Comparison of ENCODE assay signal across 27 cellular contexts in genomic region chr5:153707626-153708025, GRCh38.
"Had no signal": no experiment of that assay in that cellular context is flagged by ENCODE, and none has a peak within 500 bp of the region (broad histone marks: within the 10 kb centered on the region; RNA-seq: fewer than 3 reads in every experiment).

No MANE protein-coding gene starts in this region.

- H3K27me3 Mint-ChIP-seq: dendritic cell treated with granulocyte-macrophage colony-stimulating factor and Interleukin-4, amounts not matched to agents 40 ng/mL and 50 ng/mL, for 4 days had no signal

- H3K9me3 Mint-ChIP-seq: dendritic cell treated with granulocyte-macrophage colony-stimulating factor and Interleukin-4, amounts not matched to agents 40 ng/mL and 50 ng/mL, for 4 days; endodermal cell had no signal

- H3K27ac ChIP-seq: colonic mucosa, coronary artery, epithelial cell of prostate, esophagus squamous epithelium, foreskin keratinocyte, gastrocnemius medialis, gastroesophageal sphincter, heart left ventricle, heart right ventricle had no signal

- H3K4me1 ChIP-seq: colonic mucosa, esophagus squamous epithelium, foreskin keratinocyte, gastrocnemius medialis, gastroesophageal sphincter, heart left ventricle, heart right ventricle had no signal

- DNase-seq: colonic mucosa; cortex of kidney; dermis blood vessel endothelial cell; effector CD4-positive, alpha-beta T cell; effector CD8-positive, alpha-beta T cell; effector memory CD4-positive, alpha-beta T cell; endodermal cell; erythroblast; esophagus squamous epithelium; foreskin fibroblast; foreskin keratinocyte; foreskin melanocyte; gastrocnemius medialis; glutamatergic neuron; head of caudate nucleus; heart left ventricle; heart right ventricle had no signal

- H3K9me3 ChIP-seq: colonic mucosa, esophagus squamous epithelium, gastrocnemius medialis, gastroesophageal sphincter, heart left ventricle, heart right ventricle had no signal

- H3K4me1 Mint-ChIP-seq: endodermal cell had no signal

- H3K27ac Mint-ChIP-seq: dendritic cell treated with granulocyte-macrophage colony-stimulating factor and Interleukin-4, amounts not matched to agents 40 ng/mL and 50 ng/mL, for 4 days; endodermal cell had no signal

- ATAC-seq: esophagus mucosa, foreskin keratinocyte, gastrocnemius medialis, gastroesophageal sphincter, heart left ventricle, heart right ventricle had no signal

- H3K4me3 ChIP-seq: colonic mucosa, coronary artery, dorsolateral prefrontal cortex, esophagus squamous epithelium, gastrocnemius medialis, gastroesophageal sphincter, heart left ventricle, heart right ventricle had no signal

- H3K36me3 ChIP-seq: colonic mucosa, esophagus squamous epithelium, gastrocnemius medialis, gastroesophageal sphincter, heart left ventricle, heart right ventricle had no signal

- H3K4me3 Mint-ChIP-seq: dendritic cell treated with granulocyte-macrophage colony-stimulating factor and Interleukin-4, amounts not matched to agents 40 ng/mL and 50 ng/mL, for 4 days; endodermal cell had no signal

- FAIRE-seq: colon, endometrium, endothelial cell of umbilical vein, frontal cortex had no signal

- H3K27me3 ChIP-seq: colonic mucosa, esophagus squamous epithelium, foreskin keratinocyte, gastrocnemius medialis, gastroesophageal sphincter, heart left ventricle, heart right ventricle had no signal
